In the genomic region with DNA sequence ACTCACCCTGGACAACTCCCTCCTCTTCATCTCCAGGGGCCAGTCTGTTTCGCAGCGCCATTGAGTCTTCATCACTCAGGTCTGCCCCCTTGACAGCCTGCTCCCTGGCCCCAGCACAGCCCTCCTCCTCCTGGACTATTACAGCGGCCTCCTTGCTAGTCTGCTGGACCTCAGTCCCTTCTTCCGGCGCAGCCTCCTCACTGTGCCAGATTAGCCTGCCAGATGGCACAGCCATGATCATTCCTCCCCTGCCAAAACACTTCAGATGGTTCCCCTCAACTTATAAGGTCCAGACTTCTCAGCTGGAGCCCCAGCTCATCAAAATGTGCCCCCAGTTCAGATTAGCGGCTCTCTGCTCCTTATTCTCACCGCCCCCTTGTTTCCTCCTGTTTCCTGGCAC, we compare ENCODE assay signal across 10 cellular contexts. TPM values are rescaled to one million over a fixed set of nuclear protein-coding genes. Genes with fewer than 3 reads are reported as not detected.
A peak's percentile ranks its signal among the peaks of the same experiment; 100 is the strongest.
DNase-seq lines count a peak whose midpoint lies in the region; ATAC-seq and TF ChIP-seq lines count a peak whose summit lies in the region.
"Had no signal": no experiment of that assay in that cellular context is flagged by ENCODE, and none has a peak within 500 bp of the region (broad histone marks: within the 10 kb centered on the region; RNA-seq: fewer than 3 reads in every experiment).

No MANE protein-coding gene starts in this region.

- H4K8ac ChIP-seq in trophoblast cell (ENCODE audit: low read depth, low read length) = no peak overlapping the region

- H3K4me2 ChIP-seq in trophoblast cell (ENCODE audit: low read length) = no peak overlapping the region

- H3K14ac ChIP-seq in trophoblast cell (ENCODE audit: low read length) = no peak overlapping the region

- H3K79me1 ChIP-seq in trophoblast cell (ENCODE audit: low read length) = no peaks in the 10 kb centered on the region

- H3K4me3 ChIP-seq in esophagus muscularis mucosa = no peak overlapping the region
- no peak overlapping the region for H3K4me3 ChIP-seq in trophoblast cell (ENCODE audit: low read depth, low read length)
- H3K4me3 ChIP-seq: thoracic aorta had no signal

- intact Hi-C loops in esophagus muscularis mucosa (cut with DNase I) = no loop called here

- H2BK120ac ChIP-seq in trophoblast cell (ENCODE audit: insufficient read depth, low read length, poor library complexity) = no peak overlapping the region

- WGBS in esophagus muscularis mucosa = 51% methylated on average over 7 of the region's 7 CpGs
- no CpG with 5 or more reads among the region's 7 CpGs for WGBS in trophoblast cell (ENCODE audit: extremely low coverage, insufficient coverage, insufficient read length)

- TF ChIP-seq POLR2A in esophagus muscularis mucosa (IDR thresholded peaks at IDR 0.05; ENCODE audit: low read depth) = no peak

- no peak overlapping the region for H2BK5ac ChIP-seq in trophoblast cell (ENCODE audit: low read depth, low read length, poor library complexity)

- H3K79me2 ChIP-seq in trophoblast cell (ENCODE audit: control insufficient read depth, insufficient read depth, low read length, poor library complexity) = no peaks in the 10 kb centered on the region

- no peak overlapping the region for H4K91ac ChIP-seq in trophoblast cell (ENCODE audit: low read depth, low read length)

- H2AFZ ChIP-seq in trophoblast cell (ENCODE audit: insufficient read depth, low read length, poor library complexity) = no peak overlapping the region

- no peak overlapping the region for H3K9ac ChIP-seq in trophoblast cell (ENCODE audit: low read length)

- H3K18ac ChIP-seq in trophoblast cell (ENCODE audit: low read length) = no peak overlapping the region

- ATAC-seq in HG03457 (IDR thresholded peaks at IDR 0.05; ENCODE audit: unreplicated experiment) (no peak), HG03521 (IDR thresholded peaks at IDR 0.05; ENCODE audit: unreplicated experiment) (no peak)

- peaks cover 26 to 41% (median 32%) of the 10 kb centered on the region in 4 donors for H3K4me1 ChIP-seq in esophagus muscularis mucosa
- H3K4me1 ChIP-seq in trophoblast cell (ENCODE audit: control insufficient read depth in 1 of 2, insufficient read depth in 2 of 2, low read length in 2 of 2) = peaks cover 12 to 22% of the 10 kb centered on the region in 2 experiments

- H3K4ac ChIP-seq in trophoblast cell (ENCODE audit: low read depth, low read length) = no peak overlapping the region

- no peak for TF ChIP-seq CTCF in esophagus muscularis mucosa (IDR thresholded peaks at IDR 0.05)

- peak; percentile 92 for DNase-seq in G401 (ENCODE audit: low spot score)
- peak; percentile 18 for DNase-seq in NCI-H69 (lab: John Stamatoyannopoulos, UW)
- peak; percentile 88 for DNase-seq in esophagus muscularis mucosa (ENCODE audit: extremely low spot score)
- DNase-seq in trophoblast cell = no peak
- DNase-seq in NCI-H510A treated with DMSO at 0.1 percent for 48 hours (lab: John Stamatoyannopoulos, UW) = no peak
- DNase-seq in GM19238 (ENCODE audit: insufficient read length, low spot score) = no peak
- DNase-seq: T-helper 9 cell had no signal

- peaks cover 10 to 22% (median 21%) of the 10 kb centered on the region in 4 donors for H3K36me3 ChIP-seq in esophagus muscularis mucosa
- H3K36me3 ChIP-seq in trophoblast cell (ENCODE audit: control insufficient read depth in 1 of 2, insufficient read depth in 2 of 2, low read length in 2 of 2) = peaks cover 13 to 24% of the 10 kb centered on the region in 2 experiments

- no peaks in the 10 kb centered on the region for H3K27me3 ChIP-seq in esophagus muscularis mucosa
- no peaks in the 10 kb centered on the region for H3K27me3 ChIP-seq in trophoblast cell (ENCODE audit: insufficient read depth, low read length)

- H2AK5ac ChIP-seq in trophoblast cell (ENCODE audit: low read length) = peak overlapping the region; percentile 20

- H3K27ac ChIP-seq in esophagus muscularis mucosa (replicated peaks in 1 of 4) (peak overlapping the region in 1 of 4 donors; percentile 62), trophoblast cell (ENCODE audit: low read depth, low read length) (no peak overlapping the region)
- H3K27ac ChIP-seq: thoracic aorta had no signal

- no peak overlapping the region for H3K23ac ChIP-seq in trophoblast cell (ENCODE audit: low read length)

- H2BK12ac ChIP-seq in trophoblast cell (ENCODE audit: low read length) = no peak overlapping the region

- TF ChIP-seq EP300 in esophagus muscularis mucosa (IDR thresholded peaks at IDR 0.05) = no peak

- H3K9me3 ChIP-seq in esophagus muscularis mucosa = no peaks in the 10 kb centered on the region
- H3K9me3 ChIP-seq in trophoblast cell (ENCODE audit: insufficient read depth, low read depth, low read length) = no peaks in the 10 kb centered on the region
- H3K9me3 ChIP-seq: thoracic aorta had no signal

- in situ Hi-C loops in G401 (cut with HindIII; ENCODE audit: low sequenced_read_pairs) = no loop called here

- no peak overlapping the region for H4K12ac ChIP-seq in trophoblast cell (ENCODE audit: low read depth, low read length)

RNA-seq across cellular contexts. Expression of a gene that starts 7.0 kb away (rescaled TPM):
- 4.2 and 5.0 TPM in 2 replicates for total RNA-seq in G401 (2014; rRNA removed; shearing (Covaris generic))
- 10 to 100 TPM in 2 of 4 donors, 1 to 10 TPM in 2; 7.8 to 20.4 (median 10.5) TPM for total RNA-seq in esophagus muscularis mucosa
- polyA plus RNA-seq in trophoblast cell (2013) = 18.9 and 19.5 TPM in 2 replicates

RNA-seq across cellular contexts. Expression of a gene that starts 28.7 kb away (rescaled TPM):
- 205 and 214 TPM in 2 replicates for total RNA-seq in G401 (2014; rRNA removed; shearing (Covaris generic))
- 100 to 1,000 TPM; 125 to 180 (median 144) TPM for total RNA-seq in esophagus muscularis mucosa
- 192 and 196 TPM in 2 replicates for polyA plus RNA-seq in trophoblast cell (2013)

RNA-seq across cellular contexts. Expression of a gene that starts 40.6 kb away (rescaled TPM):
- 46.8 and 58.2 TPM in 2 replicates for total RNA-seq in G401 (2014; rRNA removed; shearing (Covaris generic))
- total RNA-seq in esophagus muscularis mucosa = 10 to 100 TPM in 1 of 4 donors, 1 to 10 TPM in 3; 5.3 to 12.5 (median 6.4) TPM
- polyA plus RNA-seq in trophoblast cell (2013) = 91.9 and 95.6 TPM in 2 replicates

Comparison
In these comparisons a context has a peak if more than half of its experiments do, and no peak if none do; other contexts are left out.
1. DNase-seq: peak in G401 (single experiment), NCI-H69 (single experiment) and esophagus muscularis mucosa (single experiment); none in trophoblast cell (0 of 2), NCI-H510A treated with DMSO at 0.1 percent for 48 hours (single experiment) and GM19238 (single experiment).